1 cellular context compared by ENCODE assay signal in the genomic region with DNA sequence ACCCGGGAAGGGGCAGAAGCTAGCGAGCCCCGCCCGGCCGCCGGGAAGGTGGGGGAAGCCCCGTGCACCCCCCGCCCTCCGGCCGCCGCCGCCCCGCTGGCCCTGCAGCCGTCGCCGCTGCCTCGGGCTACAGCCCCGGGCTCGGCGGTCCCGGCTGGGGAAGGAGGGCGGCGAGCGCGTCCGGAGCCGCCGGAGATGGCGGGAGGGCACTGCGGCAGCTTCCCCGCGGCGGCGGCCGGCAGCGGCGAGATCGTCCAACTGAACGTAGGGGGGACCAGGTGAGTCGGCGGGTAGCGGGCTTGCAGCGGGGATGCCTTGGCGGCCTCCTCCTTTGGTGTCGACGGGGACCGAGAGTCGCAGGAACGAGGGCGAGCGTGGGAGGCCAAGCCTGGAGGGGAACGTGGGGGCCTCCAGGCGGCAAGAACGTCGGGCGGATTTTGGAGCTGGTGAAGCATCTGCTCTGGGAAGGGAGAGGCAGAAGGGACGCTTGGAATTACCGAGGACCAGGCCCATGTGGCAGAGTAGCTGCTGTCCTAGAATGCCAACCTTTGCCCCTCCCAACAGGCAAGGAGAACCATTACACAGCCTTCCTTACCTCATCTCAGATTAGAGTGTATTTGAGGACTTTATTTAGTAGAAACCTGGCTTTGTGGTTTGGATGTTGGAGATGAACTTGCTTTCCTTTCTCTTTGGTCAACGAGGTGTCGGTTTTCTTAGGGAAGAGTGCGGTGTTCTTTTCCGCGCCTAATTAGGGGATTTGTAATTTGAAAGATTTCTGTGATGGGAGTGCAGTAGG.
TF ChIP-seq lines count a peak whose summit lies in the region.

No MANE protein-coding gene starts in this region.

TF ChIP-seq in HepG2, 621 proteins besides CTCF, POLR2A, EP300 and RAD21 (continued from another document and continues in another):
- TF ChIP-seq, protein P1, sequence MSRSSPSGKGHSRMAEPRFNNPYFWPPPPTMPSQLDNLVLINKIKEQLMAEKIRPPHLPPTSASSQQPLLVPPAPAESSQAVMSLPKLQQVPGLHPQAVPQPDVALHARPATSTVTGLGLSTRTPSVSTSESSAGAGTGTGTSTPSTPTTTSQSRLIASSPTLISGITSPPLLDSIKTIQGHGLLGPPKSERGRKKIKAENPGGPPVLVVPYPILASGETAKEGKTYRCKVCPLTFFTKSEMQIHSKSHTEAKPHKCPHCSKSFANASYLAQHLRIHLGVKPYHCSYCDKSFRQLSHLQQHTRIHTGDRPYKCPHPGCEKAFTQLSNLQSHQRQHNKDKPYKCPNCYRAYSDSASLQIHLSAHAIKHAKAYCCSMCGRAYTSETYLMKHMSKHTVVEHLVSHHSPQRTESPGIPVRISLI (CRISPR knock-in tag; IDR thresholded peaks at IDR 0.05; ENCODE audit: borderline replicate concordance): no peak
- TF ChIP-seq HMG20B (CRISPR knock-in tag; conservative IDR thresholded peaks at IDR 0.05): no peak
- TF ChIP-seq, protein P2, sequence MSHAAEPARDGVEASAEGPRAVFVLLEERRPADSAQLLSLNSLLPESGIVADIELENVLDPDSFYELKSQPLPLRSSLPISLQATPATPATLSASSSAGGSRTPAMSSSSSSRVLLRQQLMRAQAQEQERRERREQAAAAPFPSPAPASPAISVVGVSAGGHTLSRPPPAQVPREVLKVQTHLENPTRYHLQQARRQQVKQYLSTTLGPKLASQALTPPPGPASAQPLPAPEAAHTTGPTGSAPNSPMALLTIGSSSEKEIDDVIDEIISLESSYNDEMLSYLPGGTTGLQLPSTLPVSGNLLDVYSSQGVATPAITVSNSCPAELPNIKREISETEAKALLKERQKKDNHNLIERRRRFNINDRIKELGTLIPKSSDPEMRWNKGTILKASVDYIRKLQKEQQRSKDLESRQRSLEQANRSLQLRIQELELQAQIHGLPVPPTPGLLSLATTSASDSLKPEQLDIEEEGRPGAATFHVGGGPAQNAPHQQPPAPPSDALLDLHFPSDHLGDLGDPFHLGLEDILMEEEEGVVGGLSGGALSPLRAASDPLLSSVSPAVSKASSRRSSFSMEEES (CRISPR knock-in tag; IDR thresholded peaks at IDR 0.05): no peak
- TF ChIP-seq, protein P3, sequence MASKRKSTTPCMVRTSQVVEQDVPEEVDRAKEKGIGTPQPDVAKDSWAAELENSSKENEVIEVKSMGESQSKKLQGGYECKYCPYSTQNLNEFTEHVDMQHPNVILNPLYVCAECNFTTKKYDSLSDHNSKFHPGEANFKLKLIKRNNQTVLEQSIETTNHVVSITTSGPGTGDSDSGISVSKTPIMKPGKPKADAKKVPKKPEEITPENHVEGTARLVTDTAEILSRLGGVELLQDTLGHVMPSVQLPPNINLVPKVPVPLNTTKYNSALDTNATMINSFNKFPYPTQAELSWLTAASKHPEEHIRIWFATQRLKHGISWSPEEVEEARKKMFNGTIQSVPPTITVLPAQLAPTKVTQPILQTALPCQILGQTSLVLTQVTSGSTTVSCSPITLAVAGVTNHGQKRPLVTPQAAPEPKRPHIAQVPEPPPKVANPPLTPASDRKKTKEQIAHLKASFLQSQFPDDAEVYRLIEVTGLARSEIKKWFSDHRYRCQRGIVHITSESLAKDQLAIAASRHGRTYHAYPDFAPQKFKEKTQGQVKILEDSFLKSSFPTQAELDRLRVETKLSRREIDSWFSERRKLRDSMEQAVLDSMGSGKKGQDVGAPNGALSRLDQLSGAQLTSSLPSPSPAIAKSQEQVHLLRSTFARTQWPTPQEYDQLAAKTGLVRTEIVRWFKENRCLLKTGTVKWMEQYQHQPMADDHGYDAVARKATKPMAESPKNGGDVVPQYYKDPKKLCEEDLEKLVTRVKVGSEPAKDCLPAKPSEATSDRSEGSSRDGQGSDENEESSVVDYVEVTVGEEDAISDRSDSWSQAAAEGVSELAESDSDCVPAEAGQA (IDR thresholded peaks at IDR 0.05; ENCODE audit: low read depth): no peak
- TF ChIP-seq, protein P3 (CRISPR knock-in tag; IDR thresholded peaks at IDR 0.05; ENCODE audit: borderline replicate concordance): no peak
- TF ChIP-seq RBAK (CRISPR knock-in tag; IDR thresholded peaks at IDR 0.05): no peak
- no peak for TF ChIP-seq E2F1 (CRISPR knock-in tag; IDR thresholded peaks at IDR 0.05)
- TF ChIP-seq SMYD3 (CRISPR knock-in tag; IDR thresholded peaks at IDR 0.05): no peak
- no peak for TF ChIP-seq ZBTB34 (CRISPR knock-in tag; IDR thresholded peaks at IDR 0.05)
- no peak for TF ChIP-seq SMAD9 (CRISPR knock-in tag; IDR thresholded peaks at IDR 0.05)
- no peak for TF ChIP-seq LCORL (IDR thresholded peaks at IDR 0.05)
- TF ChIP-seq LCORL (CRISPR knock-in tag; IDR thresholded peaks at IDR 0.05): no peak
- TF ChIP-seq ZNF672 (CRISPR knock-in tag; IDR thresholded peaks at IDR 0.05): no peak
- peak; percentile 88 for TF ChIP-seq ZFY (CRISPR knock-in tag; IDR thresholded peaks at IDR 0.05)
- TF ChIP-seq PATZ1 (CRISPR knock-in tag; IDR thresholded peaks at IDR 0.05): peak; percentile 2; the same call in 1 of the 2 replicates
- TF ChIP-seq PAWR (CRISPR knock-in tag; IDR thresholded peaks at IDR 0.05; ENCODE audit: borderline replicate concordance): no peak
- no peak for TF ChIP-seq CEBPB (IDR thresholded peaks at IDR 0.05; ENCODE audit: borderline replicate concordance, low read depth, low read length)
- TF ChIP-seq ZNF468 (CRISPR knock-in tag; IDR thresholded peaks at IDR 0.05): 0 out of 2 replicates have a peak, but pooled peaks have one; percentile 16
- no peak; the same call in 1 of the 2 replicates for TF ChIP-seq ZNF891 (CRISPR knock-in tag; IDR thresholded peaks at IDR 0.05)
- 0 out of 2 replicates have a peak, but pooled peaks have one; percentile 3 for TF ChIP-seq GMEB1 (CRISPR knock-in tag; IDR thresholded peaks at IDR 0.05; ENCODE audit: borderline replicate concordance)
- TF ChIP-seq KDM6A (CRISPR knock-in tag; IDR thresholded peaks at IDR 0.05; ENCODE audit: low read depth): no peak
- TF ChIP-seq, protein P4, sequence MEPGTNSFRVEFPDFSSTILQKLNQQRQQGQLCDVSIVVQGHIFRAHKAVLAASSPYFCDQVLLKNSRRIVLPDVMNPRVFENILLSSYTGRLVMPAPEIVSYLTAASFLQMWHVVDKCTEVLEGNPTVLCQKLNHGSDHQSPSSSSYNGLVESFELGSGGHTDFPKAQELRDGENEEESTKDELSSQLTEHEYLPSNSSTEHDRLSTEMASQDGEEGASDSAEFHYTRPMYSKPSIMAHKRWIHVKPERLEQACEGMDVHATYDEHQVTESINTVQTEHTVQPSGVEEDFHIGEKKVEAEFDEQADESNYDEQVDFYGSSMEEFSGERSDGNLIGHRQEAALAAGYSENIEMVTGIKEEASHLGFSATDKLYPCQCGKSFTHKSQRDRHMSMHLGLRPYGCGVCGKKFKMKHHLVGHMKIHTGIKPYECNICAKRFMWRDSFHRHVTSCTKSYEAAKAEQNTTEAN (CRISPR knock-in tag; conservative IDR thresholded peaks at IDR 0.05): 0 out of 2 replicates have a peak, but pooled peaks have one; percentile 9
- TF ChIP-seq ZNF543 (CRISPR knock-in tag; IDR thresholded peaks at IDR 0.05): no peak
- no peak for TF ChIP-seq SIN3B (IDR thresholded peaks at IDR 0.05; ENCODE audit: low read length)
- no peak for TF ChIP-seq RFX3 (CRISPR knock-in tag; IDR thresholded peaks at IDR 0.05)
- no peak for TF ChIP-seq FOXC1 (CRISPR knock-in tag; IDR thresholded peaks at IDR 0.05; ENCODE audit: borderline replicate concordance)
- peak; percentile 18; the same call in 1 of the 2 replicates for TF ChIP-seq HBP1 (CRISPR knock-in tag; IDR thresholded peaks at IDR 0.05; ENCODE audit: low read depth)
- TF ChIP-seq ZNF883 (CRISPR knock-in tag; IDR thresholded peaks at IDR 0.05; ENCODE audit: not compliant biosample characterization): peak; percentile 43
- TF ChIP-seq BORCS8-MEF2B (CRISPR knock-in tag; IDR thresholded peaks at IDR 0.05): no peak
- TF ChIP-seq PHF8 (CRISPR knock-in tag; IDR thresholded peaks at IDR 0.05): peak; percentile 70
- TF ChIP-seq SP5 (CRISPR knock-in tag; IDR thresholded peaks at IDR 0.05; ENCODE audit: borderline replicate concordance, low read depth): no peak
- TF ChIP-seq ELK4 (CRISPR knock-in tag; IDR thresholded peaks at IDR 0.05; ENCODE audit: borderline replicate concordance): no peak
